ENCODE assay signal across 2 cellular contexts in genomic region chr16:3857189-3858013, GRCh38.
TF ChIP-seq lines count a peak whose summit lies in the region.

No MANE protein-coding gene starts in this region.

TF ChIP-seq in K562, 482 proteins besides CTCF, POLR2A, EP300 and RAD21 (continued from another document):
- TF ChIP-seq CEBPZ (IDR thresholded peaks at IDR 0.05; ENCODE audit: borderline replicate concordance, low read depth, low read length): no peak

TF ChIP-seq in SK-N-SH treated with all-trans-retinoic acid at 6 μM for 48 hours, 23 proteins besides CTCF, POLR2A, EP300 and RAD21 (continued from another document):
- no peak for TF ChIP-seq PATZ1 (CRISPR knock-in tag; IDR thresholded peaks at IDR 0.05; ENCODE audit: borderline replicate concordance)
